ENCODE assay signal across 1 cellular context in genomic region chr5:133466551-133467324, GRCh38.
TF ChIP-seq lines count a peak whose summit lies in the region.

No MANE protein-coding gene starts in this region.

TF ChIP-seq in GM12878, 131 proteins besides CTCF, POLR2A, EP300 and RAD21 (continued from another document):
- TF ChIP-seq BCL3 (IDR thresholded peaks at IDR 0.05; ENCODE audit: borderline replicate concordance, insufficient read depth, low read depth, low read length, poor library complexity, severe bottlenecking) (peak; percentile 49), ZBTB40 (IDR thresholded peaks at IDR 0.05; ENCODE audit: borderline replicate concordance) (no peak), NFIC (IDR thresholded peaks at IDR 0.05; ENCODE audit: low read depth, low read length) (0 out of 2 replicates have a peak, but pooled peaks have one; percentile 17), ELK1 (IDR thresholded peaks at IDR 0.05; ENCODE audit: low read depth, low read length) (no peak), USF1 (IDR thresholded peaks at IDR 0.05; ENCODE audit: borderline replicate concordance, extremely low read length, insufficient read depth, low read depth, low read length) (no peak), MLLT1 (IDR thresholded peaks at IDR 0.05) (no peak)
